Comparison of ENCODE assay signal across 17 cellular contexts in the genomic region with DNA sequence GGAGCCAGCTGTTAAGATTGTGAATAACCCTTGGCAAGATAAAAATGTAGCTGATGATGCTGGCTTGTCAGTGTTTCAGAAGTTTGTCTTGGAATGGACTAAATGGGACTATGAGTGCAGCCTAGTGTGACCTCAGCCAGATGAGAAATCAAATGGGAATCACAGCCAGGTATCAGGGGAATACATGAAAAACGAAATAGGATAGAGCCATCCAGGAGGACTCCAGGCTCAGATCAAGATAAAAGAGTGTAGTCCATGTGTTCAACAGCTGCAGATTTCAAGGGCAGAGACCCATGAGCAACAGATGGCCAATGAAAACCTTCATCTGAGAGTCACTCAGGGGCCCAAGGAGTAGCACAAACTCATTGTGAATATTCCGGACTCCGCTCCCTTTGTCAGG.
DNase-seq lines count a peak whose midpoint lies in the region; ATAC-seq and TF ChIP-seq lines count a peak whose summit lies in the region.
"Had no signal": no experiment of that assay in that cellular context is flagged by ENCODE, and none has a peak within 500 bp of the region (broad histone marks: within the 10 kb centered on the region; RNA-seq: fewer than 3 reads in every experiment).

No MANE protein-coding gene starts in this region.

- peak overlapping the region; percentile 17 for H3K4me3 Mint-ChIP-seq in glutamatergic neuron (ENCODE audit: unreplicated experiment)
- no peak overlapping the region for H3K4me3 Mint-ChIP-seq in stimulated activated naive CD8-positive, alpha-beta T cell treated with anti-CD3 and anti-CD28 coated beads, Interleukin-15, amount 100 ng/mL, for 72 hours
- H3K4me3 Mint-ChIP-seq: GM23338 had no signal

- intact Hi-C loops in heart right ventricle (cut with DNase I) = no loop called here
- intact Hi-C loops in right cardiac atrium (cut with DNase I) = no loop called here

- H3K9me3 Mint-ChIP-seq in glutamatergic neuron (ENCODE audit: unreplicated experiment) = peaks cover 3% of the 10 kb centered on the region
- H3K9me3 Mint-ChIP-seq in stimulated activated naive CD8-positive, alpha-beta T cell treated with anti-CD3 and anti-CD28 coated beads, Interleukin-15, amount 100 ng/mL, for 72 hours = peaks cover 4 to 5% of the 10 kb centered on the region in 2 donors

- peak in 7 of 8 donors; percentile 62 to 90 (median 74) for ATAC-seq in heart right ventricle
- no peak for ATAC-seq in right cardiac atrium
- ATAC-seq in stimulated activated naive CD8-positive, alpha-beta T cell treated with anti-CD3 and anti-CD28 coated beads, Interleukin-15, amount 100 ng/mL, for 72 hours = no peak
- ATAC-seq: GM23338 had no signal

- H3K27ac Mint-ChIP-seq in glutamatergic neuron (ENCODE audit: unreplicated experiment) = peak overlapping the region; percentile 78
- no peak overlapping the region for H3K27ac Mint-ChIP-seq in stimulated activated naive CD8-positive, alpha-beta T cell treated with anti-CD3 and anti-CD28 coated beads, Interleukin-15, amount 100 ng/mL, for 72 hours
- H3K27ac Mint-ChIP-seq: GM23338 had no signal

- peaks cover 0 to 25% (median 0%) of the 10 kb centered on the region in 11 donors for H3K9me3 ChIP-seq in heart right ventricle
- peaks cover 1% of the 10 kb centered on the region for H3K9me3 ChIP-seq in right cardiac atrium (ENCODE audit: control insufficient read depth, low read length)
- no peaks in the 10 kb centered on the region for H3K9me3 ChIP-seq in SJCRH30 (replicated peaks)

- H3K4me3 ChIP-seq in heart right ventricle = no peak overlapping the region
- H3K4me3 ChIP-seq in right cardiac atrium (ENCODE audit: low read length) = no peak overlapping the region
- no peak overlapping the region for H3K4me3 ChIP-seq in SJCRH30
- H3K4me3 ChIP-seq: GM23338, PC-9, SK-N-MC had no signal

- H3K36me3 Mint-ChIP-seq in glutamatergic neuron (ENCODE audit: unreplicated experiment) = no peaks in the 10 kb centered on the region

- no peaks in the 10 kb centered on the region for H3K4me1 ChIP-seq in heart right ventricle
- no peaks in the 10 kb centered on the region for H3K4me1 ChIP-seq in right cardiac atrium (ENCODE audit: control insufficient read depth, insufficient read depth, low read length)
- peaks cover 5% of the 10 kb centered on the region; the same call in 1 of the 2 replicates for H3K4me1 ChIP-seq in SJCRH30

- 59 to 70% methylated on average over 3 of the region's 3 CpGs for WGBS in heart right ventricle, 2 donors
- WGBS in right cardiac atrium = 58% methylated on average over 3 of the region's 3 CpGs

- H3K27ac ChIP-seq in heart right ventricle (no peak overlapping the region), right cardiac atrium (ENCODE audit: low read length) (no peak overlapping the region), SJCRH30 (peak overlapping the region; percentile 18; the same call in 1 of the 2 replicates)
- H3K27ac ChIP-seq: KMS-11, PC-9, SK-N-MC had no signal

- peaks cover 5% of the 10 kb centered on the region for H3K27me3 Mint-ChIP-seq in glutamatergic neuron (ENCODE audit: unreplicated experiment)
- no peaks in the 10 kb centered on the region for H3K27me3 Mint-ChIP-seq in stimulated activated naive CD8-positive, alpha-beta T cell treated with anti-CD3 and anti-CD28 coated beads, Interleukin-15, amount 100 ng/mL, for 72 hours

- no peaks in the 10 kb centered on the region for H3K27me3 ChIP-seq in heart right ventricle
- H3K27me3 ChIP-seq in right cardiac atrium (ENCODE audit: control insufficient read depth, insufficient read depth) = no peaks in the 10 kb centered on the region
- H3K27me3 ChIP-seq in SJCRH30 = no peaks in the 10 kb centered on the region

- TF ChIP-seq CTCF in heart right ventricle (IDR thresholded peaks at IDR 0.05) = no peak
- no peak for TF ChIP-seq CTCF in glutamatergic neuron (IDR thresholded peaks at IDR 0.05; ENCODE audit: partially characterized antibody, unreplicated experiment)

- no peaks in the 10 kb centered on the region for H3K36me3 ChIP-seq in heart right ventricle
- no peaks in the 10 kb centered on the region for H3K36me3 ChIP-seq in SJCRH30

- H3K4me1 Mint-ChIP-seq in glutamatergic neuron (ENCODE audit: low read depth, unreplicated experiment) = peaks cover 15% of the 10 kb centered on the region
- no peaks in the 10 kb centered on the region for H3K4me1 Mint-ChIP-seq in stimulated activated naive CD8-positive, alpha-beta T cell treated with anti-CD3 and anti-CD28 coated beads, Interleukin-15, amount 100 ng/mL, for 72 hours

- no peak for DNase-seq in heart right ventricle
- DNase-seq in right cardiac atrium = no peak
- peak; percentile 34 to 66 for DNase-seq in SJCRH30
- DNase-seq in glutamatergic neuron = no peak
- no peak for DNase-seq in stimulated activated naive CD8-positive, alpha-beta T cell treated with anti-CD3 and anti-CD28 coated beads, Interleukin-15, amount 100 ng/mL, for 72 hours
- DNase-seq in NCI-H2029 (lab: John Stamatoyannopoulos, UW) = no peak
- no peak for DNase-seq in nucleus accumbens (lab: John Stamatoyannopoulos, UW)
- DNase-seq: C1 segment of cervical spinal cord, GF-D8, NCI-H1048, NCI-H2081 treated with DMSO at 0.1 percent for 48 hours, NCI-H2227 treated with DMSO at 0.1 percent for 48 hours, NCI-H526, PC-9 had no signal

Comparison
In these comparisons a context has a peak if more than half of its experiments do, and no peak if none do; other contexts are left out.
1. ATAC-seq: peak in heart right ventricle (7 of 8); none in right cardiac atrium (0 of 2) and stimulated activated naive CD8-positive, alpha-beta T cell treated with anti-CD3 and anti-CD28 coated beads, Interleukin-15, amount 100 ng/mL, for 72 hours (single experiment).
2. DNase-seq: peak in SJCRH30 (2 of 2); none in heart right ventricle (0 of 2), right cardiac atrium (0 of 3), glutamatergic neuron (single experiment), stimulated activated naive CD8-positive, alpha-beta T cell treated with anti-CD3 and anti-CD28 coated beads, Interleukin-15, amount 100 ng/mL, for 72 hours (0 of 2), NCI-H2029 (single experiment) and nucleus accumbens (0 of 56).